ENCODE assay signal across 34 cellular contexts in genomic region chr3:112651076-112651475, GRCh38. TPM values are rescaled to one million over a fixed set of nuclear protein-coding genes. Genes with fewer than 3 reads are reported as not detected.
DNase-seq lines count a peak whose midpoint lies in the region; ATAC-seq, FAIRE-seq and TF ChIP-seq lines count a peak whose summit lies in the region.
"Had no signal": no experiment of that assay in that cellular context is flagged by ENCODE, and none has a peak within 500 bp of the region (broad histone marks: within the 10 kb centered on the region; RNA-seq: fewer than 3 reads in every experiment).

No MANE protein-coding gene starts in this region.

- dilution Hi-C loops in IMR-90 (cut with HindIII; ENCODE audit: low sequenced_read_pairs, unreplicated experiment), result no loop called here

- no peak for ATAC-seq in A549
- ATAC-seq in IMR-90 (ENCODE audit: low read depth), result no peak
- no peak for ATAC-seq in pancreas
- no peak for ATAC-seq in T-cell (replicated peaks in 1 of 4)
- ATAC-seq in GM18907 (IDR thresholded peaks at IDR 0.05; ENCODE audit: unreplicated experiment), result no peak
- ATAC-seq: activated T-helper 17 cell treated with anti-CD3 and anti-CD28 coated beads, Interleukin-2, amount 50 U/mL, for 72 hours; CD8-positive, alpha-beta T cell; natural killer cell; stimulated activated memory B cell treated with anti-CD40 and anti-IgM and Interleukin-4, amounts not matched to agents 10 μg/mL and 1 μg/mL and 100 μg/mL, for 72 hours; upper lobe of right lung had no signal

- peak overlapping the region; percentile 99 for H2BK120ac ChIP-seq in IMR-90 (ENCODE audit: low read depth, low read length)

- H3K36me3 Mint-ChIP-seq in chondrocyte (ENCODE audit: low read depth) (no peaks in the 10 kb centered on the region), osteocyte (ENCODE audit: unreplicated experiment) (no peaks in the 10 kb centered on the region), T-cell (no peaks in the 10 kb centered on the region)
- H3K36me3 Mint-ChIP-seq in activated CD4-positive, alpha-beta memory T cell treated with anti-CD3 and anti-CD28 coated beads, Interleukin-2, amount 10 ng/mL, durations not matched to agents 7 days and 5 days (ENCODE audit: low read depth), result no peaks in the 10 kb centered on the region
- H3K36me3 Mint-ChIP-seq: CD8-positive, alpha-beta T cell; natural killer cell; stimulated activated memory B cell treated with anti-CD40 and anti-IgM and Interleukin-4, amounts not matched to agents 10 μg/mL and 1 μg/mL and 100 μg/mL, for 72 hours had no signal

- no TSS peak for BruUV-seq in IMR-90 (replicated peaks; lab: Mats Ljungman, UMichigan)

- CTCF ChIA-PET in A549 (lab: Yijun Ruan, JAX) (interaction anchor here (1.0 to 6.2 kb wide), 7 partner anchors 8 to 637 kb away, joined by 3 to 65 read pairs (median 4); partner anchors contain the start of gene CCDC80), IMR-90 (lab: Yijun Ruan, JAX) (interaction anchor here (1.6 to 1.9 kb wide), 2 partner anchors 83 to 163 kb away, joined by 4 to 5 read pairs; no protein-coding TSS in a partner anchor), T-cell (lab: Charles Lee) (interaction anchor here (0.8 to 1.5 kb wide), 2 partner anchors 11 to 330 kb away, joined by 4 read pairs; no protein-coding TSS in a partner anchor)
- CTCF ChIA-PET in activated CD4-positive, alpha-beta memory T cell treated with anti-CD3 and anti-CD28 coated beads, Interleukin-2, amount 10 ng/mL, durations not matched to agents 7 days and 5 days (lab: Charles Lee), result interaction anchor here (0.7 to 1.4 kb wide), 4 partner anchors 8 to 328 kb away, joined by 3 to 5 read pairs (median 3); no protein-coding TSS in a partner anchor

- peak overlapping the region; percentile 97 for H2BK20ac ChIP-seq in IMR-90 (ENCODE audit: low read depth, low read length)

- H3K4me2 ChIP-seq in A549, result no peak overlapping the region
- H3K4me2 ChIP-seq in IMR-90 (ENCODE audit: low read depth, low read length), result no peak overlapping the region

- H3K56ac ChIP-seq in IMR-90 (ENCODE audit: extremely low read depth, insufficient read depth, low read length), result peak overlapping the region; percentile 72

- TF ChIP-seq POLR2A in A549 (IDR thresholded peaks at IDR 0.05; ENCODE audit: low read length) (no peak), IMR-90 (IDR thresholded peaks at IDR 0.05; ENCODE audit: low read depth, low read length) (no peak)

- H3K27me3 Mint-ChIP-seq in chondrocyte (ENCODE audit: low read depth), result no peaks in the 10 kb centered on the region
- H3K27me3 Mint-ChIP-seq in osteocyte (ENCODE audit: unreplicated experiment), result no peaks in the 10 kb centered on the region
- no peaks in the 10 kb centered on the region for H3K27me3 Mint-ChIP-seq in activated CD4-positive, alpha-beta memory T cell treated with anti-CD3 and anti-CD28 coated beads, Interleukin-2, amount 10 ng/mL, durations not matched to agents 7 days and 5 days
- no peaks in the 10 kb centered on the region for H3K27me3 Mint-ChIP-seq in T-cell

- peak overlapping the region; percentile 71 to 93 for H4K8ac ChIP-seq in IMR-90 (ENCODE audit: low read depth in 2 of 2, low read length in 2 of 2)

- no peak for TF ChIP-seq EP300 in A549 (IDR thresholded peaks at IDR 0.05)

- H4K91ac ChIP-seq in IMR-90 (ENCODE audit: insufficient read depth, low read depth, low read length), result peak overlapping the region; percentile 93

- no peaks in the 10 kb centered on the region for H4K20me1 ChIP-seq in IMR-90 (ENCODE audit: insufficient read depth, low read length)

- H3K4me1 ChIP-seq in A549 (peaks cover 89% of the 10 kb centered on the region), IMR-90 (ENCODE audit: control insufficient read depth, insufficient read depth, low read length) (peaks cover 28% of the 10 kb centered on the region), pancreas (no peaks in the 10 kb centered on the region)
- H3K4me1 ChIP-seq: BE2C, Peyer's patch had no signal

- peaks cover 86% of the 10 kb centered on the region for H3K4me1 Mint-ChIP-seq in chondrocyte (ENCODE audit: low read depth)
- peaks cover 85% of the 10 kb centered on the region for H3K4me1 Mint-ChIP-seq in osteocyte (ENCODE audit: unreplicated experiment)
- peaks cover 31% of the 10 kb centered on the region for H3K4me1 Mint-ChIP-seq in activated CD4-positive, alpha-beta memory T cell treated with anti-CD3 and anti-CD28 coated beads, Interleukin-2, amount 10 ng/mL, durations not matched to agents 7 days and 5 days
- H3K4me1 Mint-ChIP-seq in T-cell, result peaks cover 0 to 8% (median 0%) of the 10 kb centered on the region in 3 donors

- H3K9me1 ChIP-seq in IMR-90 (ENCODE audit: insufficient read depth, low read length), result peaks cover 25% of the 10 kb centered on the region

- H3K79me1 ChIP-seq in IMR-90 (ENCODE audit: low read depth in 1 of 2, low read length in 2 of 2), result 0 out of 4 replicates have a peak, but pooled peaks cover 0 to 5% of the 10 kb centered on the region in 2 experiments

- TF ChIP-seq CTCF in A549 (IDR thresholded peaks at IDR 0.05) (no peak), IMR-90 (conservative IDR thresholded peaks at IDR 0.05; ENCODE audit: low read depth, low read length) (no peak), chondrocyte (IDR thresholded peaks at IDR 0.05) (no peak), osteocyte (IDR thresholded peaks at IDR 0.05) (no peak), pancreas (IDR thresholded peaks at IDR 0.05) (no peak)

- H3K9me3 Mint-ChIP-seq in chondrocyte (ENCODE audit: low read depth) (no peaks in the 10 kb centered on the region), osteocyte (ENCODE audit: unreplicated experiment) (no peaks in the 10 kb centered on the region), T-cell (no peaks in the 10 kb centered on the region)
- no peaks in the 10 kb centered on the region for H3K9me3 Mint-ChIP-seq in activated CD4-positive, alpha-beta memory T cell treated with anti-CD3 and anti-CD28 coated beads, Interleukin-2, amount 10 ng/mL, durations not matched to agents 7 days and 5 days
- H3K9me3 Mint-ChIP-seq: CD8-positive, alpha-beta T cell; natural killer cell; stimulated activated memory B cell treated with anti-CD40 and anti-IgM and Interleukin-4, amounts not matched to agents 10 μg/mL and 1 μg/mL and 100 μg/mL, for 72 hours had no signal

- H3K27me3 ChIP-seq in IMR-90 (ENCODE audit: control insufficient read depth, insufficient read depth, low read length), result no peaks in the 10 kb centered on the region
- H3K27me3 ChIP-seq in pancreas, result no peaks in the 10 kb centered on the region
- H3K27me3 ChIP-seq: BE2C, Peyer's patch, upper lobe of right lung had no signal

- WGBS in A549 (ENCODE audit: missing lambda C conversion rate), result 88% methylated on average over 3 of the region's 3 CpGs
- 60% methylated on average over 1 of the region's 3 CpGs; no CpG with 5 or more reads in 1 of the 2 experiments for WGBS in IMR-90 (ENCODE audit: extremely low coverage in 2 of 2, insufficient read length in 1 of 2), 2 experiments
- 85% methylated on average over 3 of the region's 3 CpGs for WGBS in pancreas, 2 donors

- H3K27ac ChIP-seq in A549 (peak overlapping the region; percentile 92 to 99), IMR-90 (ENCODE audit: insufficient read depth, low read length) (peak overlapping the region; percentile 70), pancreas (no peak overlapping the region)
- H3K27ac ChIP-seq: Peyer's patch, upper lobe of right lung, VCaP had no signal

- H3K18ac ChIP-seq in IMR-90 (ENCODE audit: low read depth, low read length), result peak overlapping the region; percentile 98

- peak overlapping the region; percentile 78; the same call in 1 of the 2 replicates for H3K23ac ChIP-seq in IMR-90 (ENCODE audit: low read depth, low read length)

- no peaks in the 10 kb centered on the region for H3K9me3 ChIP-seq in A549
- H3K9me3 ChIP-seq in IMR-90 (ENCODE audit: control insufficient read depth, insufficient read depth, low read length), result no peaks in the 10 kb centered on the region
- H3K9me3 ChIP-seq in pancreas, result no peaks in the 10 kb centered on the region
- H3K9me3 ChIP-seq: BE2C, Peyer's patch, upper lobe of right lung had no signal

- DNase-seq in A549 (ENCODE audit: low read depth in 1 of 2, low spot score in 1 of 2), result no peak
- DNase-seq in IMR-90, result no peak
- no peak for DNase-seq in chondrocyte (ENCODE audit: low spot score)
- no peak for DNase-seq in osteocyte (ENCODE audit: extremely low spot score, unreplicated experiment)
- no peak for DNase-seq in activated CD4-positive, alpha-beta memory T cell treated with anti-CD3 and anti-CD28 coated beads, Interleukin-2, amount 10 ng/mL, durations not matched to agents 7 days and 5 days
- no peak for DNase-seq in pancreas
- DNase-seq in T-cell, result no peak
- DNase-seq: activated CD4-positive, alpha-beta T cell treated with anti-CD3 and anti-CD28 coated beads for 4 hours; activated naive CD4-positive, alpha-beta T cell treated with anti-CD3 and anti-CD28 coated beads, Interleukin-2, amount 50 U/mL, for 16 hours; BE2C; CD8-positive, alpha-beta T cell; DMS 273 treated with DMSO at 0.1 percent for 48 hours; H7; midbrain; natural killer cell; NCI-H1417 treated with DMSO at 0.1 percent for 48 hours; NCI-H2081 treated with DMSO at 0.1 percent for 48 hours; NCI-H2227 treated with DMSO at 0.1 percent for 48 hours; NCI-H526; occipital lobe; Peyer's patch; SIG-M5; SW 1271; T-helper 9 cell; upper lobe of right lung had no signal

- peak overlapping the region; percentile 35 for H2AK9ac ChIP-seq in IMR-90 (replicated peaks; ENCODE audit: low read depth, low read length, poor library complexity)

- POLR2A ChIA-PET in A549 (lab: Yijun Ruan, JAX) (no interaction called here), IMR-90 (lab: Charles Lee; ENCODE audit: unreplicated experiment) (interaction anchor here (0.6 kb wide), 1 partner anchor 10 kb away, joined by 3 read pairs; no protein-coding TSS in a partner anchor), T-cell (lab: Charles Lee) (no interaction called here)
- POLR2A ChIA-PET in activated CD4-positive, alpha-beta memory T cell treated with anti-CD3 and anti-CD28 coated beads, Interleukin-2, amount 10 ng/mL, durations not matched to agents 7 days and 5 days (lab: Charles Lee), result interaction anchor here (0.8 kb wide), 1 partner anchor 26 kb away, joined by 3 read pairs; no protein-coding TSS in a partner anchor

- in situ Hi-C loops in IMR-90 (cut with MboI; ENCODE audit: low sequenced_read_pairs), result no loop called here

- peak overlapping the region; percentile 3 for H2AFZ ChIP-seq in IMR-90 (replicated peaks; ENCODE audit: low read length, poor library complexity)

- H3K4me3 Mint-ChIP-seq in chondrocyte (ENCODE audit: unreplicated experiment) (no peak overlapping the region), osteocyte (ENCODE audit: unreplicated experiment) (no peak overlapping the region), T-cell (no peak overlapping the region)
- H3K4me3 Mint-ChIP-seq in activated CD4-positive, alpha-beta memory T cell treated with anti-CD3 and anti-CD28 coated beads, Interleukin-2, amount 10 ng/mL, durations not matched to agents 7 days and 5 days, result no peak overlapping the region
- H3K4me3 Mint-ChIP-seq: activated T-helper 17 cell treated with anti-CD3 and anti-CD28 coated beads, Interleukin-2, amount 50 U/mL, for 72 hours; CD8-positive, alpha-beta T cell; natural killer cell; stimulated activated memory B cell treated with anti-CD40 and anti-IgM and Interleukin-4, amounts not matched to agents 10 μg/mL and 1 μg/mL and 100 μg/mL, for 72 hours had no signal

- TF ChIP-seq RAD21 in A549 (conservative IDR thresholded peaks at IDR 0.05 in 1 of 2, IDR thresholded peaks at IDR 0.05 in 1 of 2) (no peak), IMR-90 (IDR thresholded peaks at IDR 0.05; ENCODE audit: low read length) (no peak)

- FAIRE-seq in A549 (lab: Jason Lieb, UNC) (peak; percentile 32), pancreas (lab: Jason Lieb, UNC) (no peak)
- FAIRE-seq: A204.1, bronchial epithelial cell, colon, GM18507, islet of Langerhans had no signal

- H3K14ac ChIP-seq in IMR-90 (replicated peaks; ENCODE audit: low read depth, low read length), result peak overlapping the region; percentile 92

- peak overlapping the region; percentile 95 for H4K5ac ChIP-seq in IMR-90 (ENCODE audit: low read depth, low read length)

- H2AK5ac ChIP-seq in IMR-90 (ENCODE audit: low read depth, low read length), result peak overlapping the region; percentile 79

- H2BK15ac ChIP-seq in IMR-90 (ENCODE audit: low read depth, low read length), result peak overlapping the region; percentile 97; the same call in 2 of the 3 replicates

- H3K9ac ChIP-seq in IMR-90 (ENCODE audit: low read depth, low read length), result peak overlapping the region; percentile 23; the same call in 1 of the 2 replicates

- intact Hi-C loops in IMR-90 (cut with micrococcal nuclease) (loop anchor here (5.0 kb wide), 1 partner anchor 36 kb away; no protein-coding TSS in a partner anchor), pancreas (cut with DNase I) (no loop called here)

- peak overlapping the region; percentile 95 for H3K4ac ChIP-seq in IMR-90 (ENCODE audit: low read depth, low read length)

- no peak overlapping the region for H3K4me3 ChIP-seq in A549
- no peak overlapping the region for H3K4me3 ChIP-seq in IMR-90 (ENCODE audit: insufficient read depth, low read depth, low read length)
- no peak overlapping the region for H3K4me3 ChIP-seq in pancreas
- H3K4me3 ChIP-seq: Peyer's patch, upper lobe of right lung had no signal

- peak overlapping the region; percentile 97 for H2BK5ac ChIP-seq in IMR-90 (ENCODE audit: low read depth, low read length, poor library complexity, severe bottlenecking)

- H3K27ac Mint-ChIP-seq in chondrocyte (ENCODE audit: unreplicated experiment) (peak overlapping the region; percentile 76), osteocyte (ENCODE audit: unreplicated experiment) (peak overlapping the region; percentile 93), T-cell (no peak overlapping the region)
- no peak overlapping the region for H3K27ac Mint-ChIP-seq in activated CD4-positive, alpha-beta memory T cell treated with anti-CD3 and anti-CD28 coated beads, Interleukin-2, amount 10 ng/mL, durations not matched to agents 7 days and 5 days
- H3K27ac Mint-ChIP-seq: activated T-helper 17 cell treated with anti-CD3 and anti-CD28 coated beads, Interleukin-2, amount 50 U/mL, for 72 hours; CD8-positive, alpha-beta T cell; natural killer cell; stimulated activated memory B cell treated with anti-CD40 and anti-IgM and Interleukin-4, amounts not matched to agents 10 μg/mL and 1 μg/mL and 100 μg/mL, for 72 hours had no signal

- no peaks in the 10 kb centered on the region for H3K36me3 ChIP-seq in IMR-90 (ENCODE audit: control insufficient read depth, insufficient read depth, low read length)
- no peaks in the 10 kb centered on the region for H3K36me3 ChIP-seq in pancreas
- H3K36me3 ChIP-seq: BE2C, Peyer's patch, upper lobe of right lung had no signal

RNA-seq across cellular contexts. Expression of gene CCDC80, which starts 10.1 kb away (rescaled TPM):
- polyA plus RNA-seq in A549 (2011; rRNA removed) (54.1 and 79.1 TPM in 2 replicates), A549 (2017; fragmentation: RNase III; extraction: RNeasy Plus Mini Kit Qiagen cat#74134 plus additional on column Dnase treatment) (111 to 168 TPM (median 148 TPM) in 3 replicates), IMR-90 (2012; rRNA removed) (356 and 418 TPM in 2 replicates), pancreas (10 to 100 TPM in 1 of 2 donors, 1 to 10 TPM in 1; 6.9 to 12.7 TPM)
- 18.3 and 19.6 TPM in 2 replicates for polyA plus RNA-seq in A549 (2012; cell fraction: cytosol; rRNA removed)
- polyA plus RNA-seq in A549 (2012; cell fraction: nucleus; rRNA removed), result 27.5 and 42.0 TPM in 2 replicates
- polyA minus RNA-seq in A549 (2011; rRNA and poly(A)+ RNA removed), result 39.1 and 47.8 TPM in 2 replicates
- total RNA-seq in IMR-90 (2012; rRNA removed) (387 and 406 TPM in 2 replicates), chondrocyte (1,151 to 1,607 TPM (median 1,574 TPM) in 3 replicates), osteocyte (1,760 and 1,947 TPM in 2 replicates), pancreas (100 to 1,000 TPM in 1 of 6 donors, 10 to 100 TPM in 3, 1 to 10 TPM in 2; 6.1 to 100 (median 30.1) TPM), T-cell (under 1 TPM in 3 of 5 donors, not detected in 2; 0.55 to 0.66 (median 0.56) TPM)
- 155 and 190 TPM in 2 replicates for polyA plus RNA-seq in IMR-90 (2012; cell fraction: cytosol; rRNA removed)
- 44.6 and 106 TPM in 2 replicates for polyA plus RNA-seq in IMR-90 (2012; cell fraction: nucleus; rRNA removed; ENCODE audit: low replicate concordance)
- under 1 TPM; 0.25 to 0.40 TPM for total RNA-seq in activated CD4-positive, alpha-beta memory T cell treated with anti-CD3 and anti-CD28 coated beads, Interleukin-2, amount 10 ng/mL, durations not matched to agents 7 days and 5 days
- total RNA-seq: activated T-helper 17 cell treated with anti-CD3 and anti-CD28 coated beads, Interleukin-2, amount 50 U/mL, for 72 hours; CD8-positive, alpha-beta T cell had no signal

Comparison
In these comparisons a context has a peak if more than half of its experiments do, and no peak if none do; other contexts are left out.
1. H3K27ac ChIP-seq: peak in A549 (2 of 2) and IMR-90 (single experiment); none in pancreas (0 of 4).
2. H3K27ac Mint-ChIP-seq: peak in chondrocyte (single experiment) and osteocyte (single experiment); none in activated CD4-positive, alpha-beta memory T cell treated with anti-CD3 and anti-CD28 coated beads, Interleukin-2, amount 10 ng/mL, durations not matched to agents 7 days and 5 days (single experiment) and T-cell (0 of 2).
3. RNA of gene CCDC80, which starts 10.1 kb away (total RNA-seq): 1,760 to 1,947 TPM in osteocyte, 1,151 to 1,607 TPM in chondrocyte, 387 to 406 TPM in IMR-90 and 6.1 to 100 TPM in pancreas; 0.55 to 0.66 TPM in T-cell and 0.25 to 0.40 TPM in activated CD4-positive, alpha-beta memory T cell treated with anti-CD3 and anti-CD28 coated beads, Interleukin-2, amount 10 ng/mL, durations not matched to agents 7 days and 5 days; every median in the first group is over 4 times any median in the second.
4. POLR2A ChIA-PET loops: an anchor here in IMR-90 (0.6 kb wide) and activated CD4-positive, alpha-beta memory T cell treated with anti-CD3 and anti-CD28 coated beads, Interleukin-2, amount 10 ng/mL, durations not matched to agents 7 days and 5 days (0.8 kb wide); none called in A549 and T-cell.